19 cellular contexts compared by ENCODE assay signal in the genomic region with DNA sequence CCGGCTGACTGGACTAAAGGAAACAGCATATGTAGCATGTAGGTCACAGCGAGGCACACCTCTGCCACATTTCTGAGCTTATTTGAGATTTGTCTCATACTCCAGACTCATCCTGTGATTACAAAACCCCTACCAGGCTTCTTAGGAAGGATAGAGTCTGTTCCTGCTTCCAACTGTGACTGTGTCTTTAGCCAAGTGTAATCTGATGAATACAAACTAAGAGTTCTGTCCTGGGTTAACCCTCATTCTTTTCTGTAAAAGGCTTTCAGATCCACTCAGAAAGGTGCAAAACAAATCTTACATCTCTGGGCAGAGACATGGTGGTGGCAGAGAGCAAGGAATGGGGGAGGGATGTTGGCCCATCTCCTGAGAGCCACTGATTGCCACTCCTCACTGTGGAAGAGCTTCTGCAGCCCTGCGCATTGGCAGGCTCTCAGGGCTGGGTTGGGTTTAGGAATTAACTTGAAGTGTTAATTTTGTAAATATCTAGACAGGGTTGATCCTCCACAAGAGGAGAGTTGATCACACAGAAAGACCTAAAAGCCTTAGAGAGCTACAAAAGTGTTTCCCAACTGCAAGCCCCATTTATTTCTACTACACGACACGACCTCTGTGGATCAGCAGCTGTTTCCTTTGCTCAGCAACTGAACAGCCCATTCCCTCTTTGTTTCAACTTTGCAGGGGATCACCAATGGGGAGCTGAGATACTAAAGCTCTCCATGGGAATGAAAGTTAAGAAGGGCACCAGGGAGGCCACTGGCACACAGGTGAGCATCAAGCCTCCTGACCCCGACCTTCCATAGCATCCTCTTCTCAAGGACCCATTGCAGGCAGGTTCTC. TPM values are rescaled to one million over a fixed set of nuclear protein-coding genes. Genes with fewer than 3 reads are reported as not detected.
A peak's percentile ranks its signal among the peaks of the same experiment; 100 is the strongest.
DNase-seq lines count a peak whose midpoint lies in the region; ATAC-seq and TF ChIP-seq lines count a peak whose summit lies in the region.
"Had no signal": no experiment of that assay in that cellular context is flagged by ENCODE, and none has a peak within 500 bp of the region (broad histone marks: within the 10 kb centered on the region; RNA-seq: fewer than 3 reads in every experiment).

No MANE protein-coding gene starts in this region.

- H3K27me3 ChIP-seq in left ventricle myocardium inferior (ENCODE audit: low read depth): no peaks in the 10 kb centered on the region
- H3K27me3 ChIP-seq: breast epithelium, SJSA1 had no signal

- H3K27me3 Mint-ChIP-seq in neural crest cell (ENCODE audit: low read depth): no peaks in the 10 kb centered on the region
- H3K27me3 Mint-ChIP-seq: activated naive CD8-positive, alpha-beta T cell treated with anti-CD3 and anti-CD28 coated beads for 36 hours had no signal

- H3K4me3 ChIP-seq in choroid plexus epithelial cell (ENCODE audit: low read depth, low read length): no peak overlapping the region
- H3K4me3 ChIP-seq in left ventricle myocardium inferior: no peak overlapping the region
- H3K4me3 ChIP-seq: breast epithelium, SJSA1 had no signal

- intact Hi-C loops in left ventricle myocardium inferior (cut with micrococcal nuclease): no loop called here

- no peaks in the 10 kb centered on the region for H3K9me3 ChIP-seq in left ventricle myocardium inferior (replicated peaks)
- H3K9me3 ChIP-seq: breast epithelium, SJSA1 had no signal

- H3K36me3 ChIP-seq in left ventricle myocardium inferior: no peaks in the 10 kb centered on the region
- H3K36me3 ChIP-seq: breast epithelium, SJSA1 had no signal

- ATAC-seq in HG03108 (IDR thresholded peaks at IDR 0.05; ENCODE audit: unreplicated experiment) (no peak), HG03432 (IDR thresholded peaks at IDR 0.05; ENCODE audit: unreplicated experiment) (no peak)

- DNase-seq in choroid plexus epithelial cell (ENCODE audit: low read depth) (peak; percentile 67), left ventricle myocardium inferior (no peak), neural crest cell (ENCODE audit: low read depth, low spot score) (no peak), activated T-cell treated with anti-CD3 and anti-CD28 coated beads for 4 hours (no peak)
- no peak for DNase-seq in effector CD4-positive, alpha-beta T cell
- DNase-seq: activated B cell treated with CpG ODN at 0.5 μM for 24 hours; activated naive CD8-positive, alpha-beta T cell treated with anti-CD3 and anti-CD28 coated beads for 36 hours; effector memory CD4-positive, alpha-beta T cell; Kasumi-1; kidney glomerular epithelial cell; NCI-H1105; NCI-H2081 treated with DMSO at 0.1 percent for 48 hours; stimulated activated CD4-positive, alpha-beta T cell treated with anti-CD3 and anti-CD28 coated beads, Interleukin-4, amount 100 ng/mL, for 24 hours; T-helper 2 cell had no signal

- peak overlapping the region; percentile 89 for H3K27ac ChIP-seq in left ventricle myocardium inferior (replicated peaks)
- H3K27ac ChIP-seq: SJSA1 had no signal

- H3K4me3 Mint-ChIP-seq in neural crest cell: no peak overlapping the region
- H3K4me3 Mint-ChIP-seq: activated B cell treated with CpG ODN at 0.5 μM for 24 hours; activated naive CD8-positive, alpha-beta T cell treated with anti-CD3 and anti-CD28 coated beads for 36 hours; activated T-helper 1 cell treated with anti-CD3 and anti-CD28 coated beads, Interleukin-12 subunit alpha, Interleukin-12 subunit beta, Interleukin-2, Interleukin-4 antibody, amounts not matched to agents 30 ng/mL and 10 ng/mL and 1 ng/mL, durations not matched to agents 14 hours and 24 hours and 36 hours had no signal

- H3K36me3 Mint-ChIP-seq in neural crest cell (ENCODE audit: low read depth): no peaks in the 10 kb centered on the region
- H3K36me3 Mint-ChIP-seq: activated naive CD8-positive, alpha-beta T cell treated with anti-CD3 and anti-CD28 coated beads for 36 hours had no signal

- H3K4me1 Mint-ChIP-seq in neural crest cell: peaks cover 5% of the 10 kb centered on the region

- no peak for TF ChIP-seq CTCF in choroid plexus epithelial cell (conservative IDR thresholded peaks at IDR 0.05; ENCODE audit: low read depth, low read length)
- TF ChIP-seq CTCF in left ventricle myocardium inferior (IDR thresholded peaks at IDR 0.05; ENCODE audit: borderline replicate concordance): no peak
- TF ChIP-seq CTCF in neural crest cell (conservative IDR thresholded peaks at IDR 0.05): no peak

- H3K27ac Mint-ChIP-seq in neural crest cell (ENCODE audit: unreplicated experiment): peak overlapping the region; percentile 64
- H3K27ac Mint-ChIP-seq: activated B cell treated with CpG ODN at 0.5 μM for 24 hours; activated naive CD8-positive, alpha-beta T cell treated with anti-CD3 and anti-CD28 coated beads for 36 hours; activated T-helper 1 cell treated with anti-CD3 and anti-CD28 coated beads, Interleukin-12 subunit alpha, Interleukin-12 subunit beta, Interleukin-2, Interleukin-4 antibody, amounts not matched to agents 30 ng/mL and 10 ng/mL and 1 ng/mL, durations not matched to agents 14 hours and 24 hours and 36 hours had no signal

- H3K4me1 ChIP-seq in left ventricle myocardium inferior: peaks cover 94% of the 10 kb centered on the region
- H3K4me1 ChIP-seq: breast epithelium, SJSA1 had no signal

- H3K9me3 Mint-ChIP-seq in neural crest cell: peaks cover 2% of the 10 kb centered on the region
- H3K9me3 Mint-ChIP-seq: activated B cell treated with CpG ODN at 0.5 μM for 24 hours; activated naive CD8-positive, alpha-beta T cell treated with anti-CD3 and anti-CD28 coated beads for 36 hours; activated T-helper 1 cell treated with anti-CD3 and anti-CD28 coated beads, Interleukin-12 subunit alpha, Interleukin-12 subunit beta, Interleukin-2, Interleukin-4 antibody, amounts not matched to agents 30 ng/mL and 10 ng/mL and 1 ng/mL, durations not matched to agents 14 hours and 24 hours and 36 hours had no signal

RNA-seq across cellular contexts. Expression of a gene that starts 23.7 kb away (rescaled TPM):
- total RNA-seq in left ventricle myocardium inferior (484 TPM), neural crest cell (217 and 227 TPM in 2 replicates)
